In the genomic region with DNA sequence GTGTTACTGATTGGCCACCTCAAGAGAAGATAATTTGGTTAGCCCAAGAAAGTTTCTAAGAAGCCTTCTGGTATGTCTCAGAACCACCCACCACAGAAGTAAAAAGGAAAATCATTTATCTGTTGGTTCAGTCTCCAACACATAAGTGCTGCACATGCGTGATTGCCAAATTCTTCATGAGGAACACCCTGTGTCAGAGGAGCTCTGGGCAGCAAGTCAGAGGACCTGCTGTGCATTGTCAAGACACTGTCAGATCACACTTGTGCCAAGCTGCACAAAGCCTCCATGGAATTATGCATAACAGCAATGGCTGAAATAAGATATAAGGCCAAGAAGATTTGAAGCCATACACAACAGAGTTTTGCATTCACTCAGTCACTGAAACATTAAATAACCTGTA, we compare ENCODE assay signal across 26 cellular contexts.
DNase-seq lines count a peak whose midpoint lies in the region; ATAC-seq and TF ChIP-seq lines count a peak whose summit lies in the region.
"Had no signal": no experiment of that assay in that cellular context is flagged by ENCODE, and none has a peak within 500 bp of the region (broad histone marks: within the 10 kb centered on the region; RNA-seq: fewer than 3 reads in every experiment).

No MANE protein-coding gene starts in this region.

- H3K9me3 ChIP-seq in esophagus muscularis mucosa, result no peaks in the 10 kb centered on the region
- no peaks in the 10 kb centered on the region for H3K9me3 ChIP-seq in stomach smooth muscle (ENCODE audit: control insufficient read depth in 2 of 2, low read length in 2 of 2)
- no peaks in the 10 kb centered on the region for H3K9me3 ChIP-seq in stomach
- H3K9me3 ChIP-seq: gastrocnemius medialis, neutrophil, suprapubic skin had no signal

- DNase-seq in NCI-H446 treated with DMSO at 0.1 percent for 48 hours (lab: John Stamatoyannopoulos, UW), result peak; percentile 36
- DNase-seq in esophagus muscularis mucosa (ENCODE audit: extremely low spot score), result peak; percentile 92
- DNase-seq in left ventricle myocardium superior, result peak; percentile 77
- DNase-seq in stomach, result no peak
- DNase-seq in pons (ENCODE audit: low spot score), result no peak
- DNase-seq in activated naive CD4-positive, alpha-beta T cell treated with anti-CD3 and anti-CD28 coated beads, Interleukin-2, amount 50 U/mL, for 16 hours, result no peak
- DNase-seq: activated CD4-positive, alpha-beta T cell treated with anti-CD3 and anti-CD28 coated beads, Interleukin-2, amount 50 U/mL, for 1 hour; activated CD8-positive, alpha-beta memory T cell treated with anti-CD3 and anti-CD28 coated beads, Interleukin-2, amount 10 ng/mL, durations not matched to agents 7 days and 5 days; aorta; central memory CD4-positive, alpha-beta T cell; EL; gastrocnemius medialis; HCEC 1CT; islet precursor cell; mesenchymal stem cell; NCI-H1048; NCI-H1694 treated with DMSO at 0.1 percent for 48 hours; NCI-H526 treated with DMSO at 0.1 percent for 48 hours; T-helper 9 cell had no signal

- H3K4me3 ChIP-seq in esophagus muscularis mucosa, result no peak overlapping the region
- no peak overlapping the region for H3K4me3 ChIP-seq in stomach smooth muscle (ENCODE audit: low read length in 2 of 2)
- no peak overlapping the region for H3K4me3 ChIP-seq in stomach
- H3K4me3 ChIP-seq: gastrocnemius medialis, suprapubic skin had no signal

- 41% methylated on average over 1 of the region's 1 CpG for WGBS in esophagus muscularis mucosa
- 53 to 90% (median 71%) methylated on average over 1 of the region's 1 CpG for WGBS in stomach, 5 donors

- H3K27me3 ChIP-seq in esophagus muscularis mucosa, result no peaks in the 10 kb centered on the region
- H3K27me3 ChIP-seq in stomach smooth muscle (ENCODE audit: control insufficient read depth in 1 of 2, insufficient read depth in 2 of 2, low read length in 2 of 2), result no peaks in the 10 kb centered on the region
- no peaks in the 10 kb centered on the region for H3K27me3 ChIP-seq in stomach
- H3K27me3 ChIP-seq: gastrocnemius medialis, neutrophil, suprapubic skin had no signal

- ATAC-seq in left ventricle myocardium superior, result peak; percentile 100
- ATAC-seq in GM21526 (IDR thresholded peaks at IDR 0.05; ENCODE audit: low FRiP score, unreplicated experiment), result no peak
- ATAC-seq: activated CD8-positive, alpha-beta memory T cell treated with anti-CD3 and anti-CD28 coated beads, Interleukin-2, amount 10 ng/mL, durations not matched to agents 7 days and 5 days; gastrocnemius medialis; HepG2; WTC11 had no signal

- H3K27ac ChIP-seq in esophagus muscularis mucosa (replicated peaks in 1 of 4) (no peak overlapping the region), stomach smooth muscle (ENCODE audit: low read length) (peak overlapping the region; percentile 31), stomach (no peak overlapping the region)
- H3K27ac ChIP-seq: epithelial cell of prostate, gastrocnemius medialis, neutrophil, suprapubic skin had no signal

- intact Hi-C loops in esophagus muscularis mucosa (cut with DNase I) (no loop called here), left ventricle myocardium superior (cut with micrococcal nuclease) (no loop called here), stomach (cut with DNase I; ENCODE audit: low total_unique reads) (no loop called here)

- no peak for TF ChIP-seq EP300 in esophagus muscularis mucosa (IDR thresholded peaks at IDR 0.05)
- TF ChIP-seq EP300 in stomach (IDR thresholded peaks at IDR 0.05), result no peak

- peaks cover 0 to 8% (median 6%) of the 10 kb centered on the region in 4 donors for H3K4me1 ChIP-seq in esophagus muscularis mucosa
- peaks cover 4% of the 10 kb centered on the region for H3K4me1 ChIP-seq in stomach smooth muscle (ENCODE audit: control insufficient read depth, insufficient read depth, low read length)
- H3K4me1 ChIP-seq in stomach, result no peaks in the 10 kb centered on the region
- H3K4me1 ChIP-seq: gastrocnemius medialis had no signal

- H3K36me3 ChIP-seq in esophagus muscularis mucosa (no peaks in the 10 kb centered on the region), stomach smooth muscle (ENCODE audit: control insufficient read depth in 2 of 2, insufficient read depth in 2 of 2, low read length in 2 of 2) (no peaks in the 10 kb centered on the region), stomach (no peaks in the 10 kb centered on the region)
- H3K36me3 ChIP-seq: gastrocnemius medialis, neutrophil, suprapubic skin had no signal

- no peak overlapping the region for H3K9ac ChIP-seq in stomach smooth muscle (ENCODE audit: low read length in 2 of 2)

- TF ChIP-seq POLR2A in esophagus muscularis mucosa (IDR thresholded peaks at IDR 0.05; ENCODE audit: low read depth), result no peak
- TF ChIP-seq POLR2A in stomach (IDR thresholded peaks at IDR 0.05), result no peak

- TF ChIP-seq CTCF in esophagus muscularis mucosa (IDR thresholded peaks at IDR 0.05), result no peak
- TF ChIP-seq CTCF in stomach (IDR thresholded peaks at IDR 0.05), result no peak

Comparison
In these comparisons a context has a peak if more than half of its experiments do, and no peak if none do; other contexts are left out.
1. DNase-seq: peak in NCI-H446 treated with DMSO at 0.1 percent for 48 hours (single experiment), esophagus muscularis mucosa (single experiment) and left ventricle myocardium superior (single experiment); none in stomach (single experiment), pons (single experiment) and activated naive CD4-positive, alpha-beta T cell treated with anti-CD3 and anti-CD28 coated beads, Interleukin-2, amount 50 U/mL, for 16 hours (single experiment).